Comparison of ENCODE assay signal across 11 cellular contexts in genomic region chr14:65846469-65846868, GRCh38.
DNase-seq lines count a peak whose midpoint lies in the region; ATAC-seq and TF ChIP-seq lines count a peak whose summit lies in the region.
"Had no signal": no experiment of that assay in that cellular context is flagged by ENCODE, and none has a peak within 500 bp of the region (broad histone marks: within the 10 kb centered on the region; RNA-seq: fewer than 3 reads in every experiment).

No MANE protein-coding gene starts in this region.

- peak overlapping the region; percentile 97 for H3K27ac Mint-ChIP-seq in activated CD4-positive, alpha-beta memory T cell treated with anti-CD3 and anti-CD28 coated beads, Interleukin-2, amount 10 ng/mL, durations not matched to agents 7 days and 5 days

- H3K27me3 ChIP-seq in prostate gland (replicated peaks; ENCODE audit: insufficient read depth) = no peaks in the 10 kb centered on the region
- H3K27me3 ChIP-seq: heart right ventricle had no signal

- POLR2A ChIA-PET in activated CD4-positive, alpha-beta memory T cell treated with anti-CD3 and anti-CD28 coated beads, Interleukin-2, amount 10 ng/mL, durations not matched to agents 7 days and 5 days (lab: Charles Lee) = interaction anchor here (0.7 to 4.2 kb wide), 24 partner anchors 9 to 640 kb away, joined by 3 to 90 read pairs (median 7); partner anchors contain the start of gene FUT8

- no peaks in the 10 kb centered on the region for H3K9me3 ChIP-seq in prostate gland
- H3K9me3 ChIP-seq: heart right ventricle, thoracic aorta had no signal

- no peaks in the 10 kb centered on the region for H3K27me3 Mint-ChIP-seq in activated CD4-positive, alpha-beta memory T cell treated with anti-CD3 and anti-CD28 coated beads, Interleukin-2, amount 10 ng/mL, durations not matched to agents 7 days and 5 days

- no peak overlapping the region for H3K27ac ChIP-seq in prostate gland
- H3K27ac ChIP-seq: coronary artery, thoracic aorta had no signal

- CTCF ChIA-PET in activated CD4-positive, alpha-beta memory T cell treated with anti-CD3 and anti-CD28 coated beads, Interleukin-2, amount 10 ng/mL, durations not matched to agents 7 days and 5 days (lab: Charles Lee) = interaction anchor here (0.9 to 4.7 kb wide), 15 partner anchors 12 to 433 kb away, joined by 3 to 52 read pairs (median 9); no protein-coding TSS in a partner anchor

- no peak for TF ChIP-seq CTCF in prostate gland (IDR thresholded peaks at IDR 0.05)

- intact Hi-C loops in prostate gland (cut with DNase I) = no loop called here

- H3K4me1 Mint-ChIP-seq in activated CD4-positive, alpha-beta memory T cell treated with anti-CD3 and anti-CD28 coated beads, Interleukin-2, amount 10 ng/mL, durations not matched to agents 7 days and 5 days = peaks cover 72% of the 10 kb centered on the region

- no peak for DNase-seq in activated CD4-positive, CD25-positive, alpha-beta regulatory T cell treated with anti-CD3 and anti-CD28 coated beads, Interleukin-2, amount 50 U/mL, for 72 hours
- peak; percentile 81 for DNase-seq in Jurkat, Clone E6-1 (ENCODE audit: low read depth, low spot score)
- DNase-seq in activated CD4-positive, alpha-beta memory T cell treated with anti-CD3 and anti-CD28 coated beads, Interleukin-2, amount 10 ng/mL, durations not matched to agents 7 days and 5 days = no peak
- DNase-seq in putamen (ENCODE audit: low spot score) (peak; percentile 36), prostate gland (ENCODE audit: low spot score) (no peak)
- DNase-seq in stimulated activated naive CD4-positive, alpha-beta T cell treated with Interleukin-2 at 50 U/mL for 16 hours (lab: John Stamatoyannopoulos, UW) = no peak
- DNase-seq: heart right ventricle had no signal

- peak overlapping the region; percentile 15; the same call in 1 of the 2 replicates for H3K4me3 ChIP-seq in Jurkat, Clone E6-1 (ENCODE audit: low read length)
- no peak overlapping the region for H3K4me3 ChIP-seq in prostate gland
- H3K4me3 ChIP-seq: coronary artery, heart right ventricle, thoracic aorta had no signal

- peaks cover 16% of the 10 kb centered on the region for H3K9me3 Mint-ChIP-seq in activated CD4-positive, alpha-beta memory T cell treated with anti-CD3 and anti-CD28 coated beads, Interleukin-2, amount 10 ng/mL, durations not matched to agents 7 days and 5 days

- TF ChIP-seq POLR2A in prostate gland (IDR thresholded peaks at IDR 0.05) = no peak

- no peaks in the 10 kb centered on the region for H3K4me1 ChIP-seq in prostate gland (replicated peaks)

- H3K36me3 Mint-ChIP-seq in activated CD4-positive, alpha-beta memory T cell treated with anti-CD3 and anti-CD28 coated beads, Interleukin-2, amount 10 ng/mL, durations not matched to agents 7 days and 5 days (ENCODE audit: low read depth) = peaks cover 37% of the 10 kb centered on the region

- no peaks in the 10 kb centered on the region for H3K36me3 ChIP-seq in prostate gland
- H3K36me3 ChIP-seq: heart right ventricle, thoracic aorta had no signal

- 64% methylated on average over 2 of the region's 2 CpGs for WGBS in prostate gland

- H3K4me3 Mint-ChIP-seq in activated CD4-positive, alpha-beta memory T cell treated with anti-CD3 and anti-CD28 coated beads, Interleukin-2, amount 10 ng/mL, durations not matched to agents 7 days and 5 days = peak overlapping the region; percentile 55

- peak; percentile 66 to 71 for ATAC-seq in activated CD4-positive, CD25-positive, alpha-beta regulatory T cell treated with anti-CD3 and anti-CD28 coated beads, Interleukin-2, amount 50 U/mL, for 24 hours
- ATAC-seq in HG03108 (IDR thresholded peaks at IDR 0.05; ENCODE audit: unreplicated experiment) = no peak

Comparison
In these comparisons a context has a peak if more than half of its experiments do, and no peak if none do; other contexts are left out.
1. DNase-seq: peak in Jurkat, Clone E6-1 (single experiment) and putamen (single experiment); none in activated CD4-positive, CD25-positive, alpha-beta regulatory T cell treated with anti-CD3 and anti-CD28 coated beads, Interleukin-2, amount 50 U/mL, for 72 hours (single experiment), activated CD4-positive, alpha-beta memory T cell treated with anti-CD3 and anti-CD28 coated beads, Interleukin-2, amount 10 ng/mL, durations not matched to agents 7 days and 5 days (single experiment), prostate gland (single experiment) and stimulated activated naive CD4-positive, alpha-beta T cell treated with Interleukin-2 at 50 U/mL for 16 hours (single experiment).